In the genomic region with DNA sequence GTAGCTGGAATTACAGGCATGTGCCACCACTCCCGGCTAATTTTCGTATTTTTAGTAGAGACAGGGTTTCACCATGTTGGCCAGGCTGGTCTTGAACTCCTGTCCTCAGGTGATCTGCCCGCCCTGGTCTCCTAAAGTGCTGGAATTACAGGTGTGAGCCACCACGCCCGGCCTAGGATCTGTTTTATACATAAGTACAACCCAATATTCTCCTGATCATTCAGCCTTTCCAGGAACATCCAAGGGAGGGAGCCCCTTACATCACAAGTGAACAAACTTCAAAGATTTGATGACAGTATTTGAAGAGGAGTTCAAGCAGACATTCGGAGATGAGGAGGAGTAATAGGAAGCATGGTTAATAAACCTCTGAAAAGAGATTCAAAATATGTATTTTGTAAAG, we compare ENCODE assay signal across 28 cellular contexts.
"Had no signal": no experiment of that assay in that cellular context is flagged by ENCODE, and none has a peak within 500 bp of the region (broad histone marks: within the 10 kb centered on the region; RNA-seq: fewer than 3 reads in every experiment).

No MANE protein-coding gene starts in this region.

- H3K9ac ChIP-seq: KMS-11 had no signal

- H3K36me3 ChIP-seq: adrenal gland, breast epithelium had no signal

- H3K27ac ChIP-seq: adrenal gland, body of pancreas, breast epithelium, RWPE1, SK-N-MC had no signal

- H3K4me3 ChIP-seq: adrenal gland, body of pancreas, breast epithelium, SK-N-MC had no signal

- H3K27me3 ChIP-seq: adrenal gland, body of pancreas, breast epithelium had no signal

- ATAC-seq: activated CD4-positive, alpha-beta T cell treated with anti-CD3 and anti-CD28 coated beads for 36 hours; activated CD4-positive, CD25-positive, alpha-beta regulatory T cell treated with anti-CD3 and anti-CD28 coated beads, Interleukin-2, amount 50 U/mL, for 24 hours; activated CD8-positive, alpha-beta T cell treated with anti-CD3 and anti-CD28 coated beads, Interleukin-2, amount 10 ng/mL, durations not matched to agents 7 days and 5 days; activated naive CD4-positive, alpha-beta T cell treated with anti-CD3 and anti-CD28 coated beads, Interleukin-2, amount 50 U/mL, for 72 hours; body of pancreas; Right ventricle myocardium inferior had no signal

- DNase-seq: activated CD4-positive, alpha-beta T cell treated with anti-CD3 and anti-CD28 coated beads for 36 hours; activated CD4-positive, alpha-beta T cell treated with anti-CD3 and anti-CD28 coated beads, Interleukin-2, amount 10 ng/mL, durations not matched to agents 7 days and 5 days; activated CD4-positive, alpha-beta T cell treated with anti-CD3 and anti-CD28 coated beads, Interleukin-2, amount 50 U/mL, for 48 hours; activated CD8-positive, alpha-beta T cell treated with anti-CD3 and anti-CD28 coated beads, Interleukin-2, amount 10 ng/mL, durations not matched to agents 7 days and 5 days; activated gamma-delta T cell; activated naive CD4-positive, alpha-beta T cell treated with Interleukin-2 at 50 U/mL for 16 hours; activated T-cell treated with anti-CD3 and anti-CD28 coated beads, Interleukin-2, amount 50 U/mL, for 24 hours; adrenal gland; body of pancreas; cerebellar nuclear complex; NCI-H1092; NCI-H146; NCI-H187; NCI-H2029 treated with DMSO at 0.1 percent for 48 hours; NCI-H2107; NCI-H2171; NCI-H510A; NCI-H526; NCI-H748 treated with DMSO at 0.1 percent for 48 hours; NK-92 treated with Interleukin-12 subunit alpha and Interleukin-12 subunit beta, amount 100 ng/mL, for 24 hours; SIG-M5 had no signal

- H3K4me1 ChIP-seq: adrenal gland, body of pancreas, breast epithelium had no signal

- H3K9me3 ChIP-seq: adrenal gland, body of pancreas, breast epithelium had no signal
